In the genomic region with DNA sequence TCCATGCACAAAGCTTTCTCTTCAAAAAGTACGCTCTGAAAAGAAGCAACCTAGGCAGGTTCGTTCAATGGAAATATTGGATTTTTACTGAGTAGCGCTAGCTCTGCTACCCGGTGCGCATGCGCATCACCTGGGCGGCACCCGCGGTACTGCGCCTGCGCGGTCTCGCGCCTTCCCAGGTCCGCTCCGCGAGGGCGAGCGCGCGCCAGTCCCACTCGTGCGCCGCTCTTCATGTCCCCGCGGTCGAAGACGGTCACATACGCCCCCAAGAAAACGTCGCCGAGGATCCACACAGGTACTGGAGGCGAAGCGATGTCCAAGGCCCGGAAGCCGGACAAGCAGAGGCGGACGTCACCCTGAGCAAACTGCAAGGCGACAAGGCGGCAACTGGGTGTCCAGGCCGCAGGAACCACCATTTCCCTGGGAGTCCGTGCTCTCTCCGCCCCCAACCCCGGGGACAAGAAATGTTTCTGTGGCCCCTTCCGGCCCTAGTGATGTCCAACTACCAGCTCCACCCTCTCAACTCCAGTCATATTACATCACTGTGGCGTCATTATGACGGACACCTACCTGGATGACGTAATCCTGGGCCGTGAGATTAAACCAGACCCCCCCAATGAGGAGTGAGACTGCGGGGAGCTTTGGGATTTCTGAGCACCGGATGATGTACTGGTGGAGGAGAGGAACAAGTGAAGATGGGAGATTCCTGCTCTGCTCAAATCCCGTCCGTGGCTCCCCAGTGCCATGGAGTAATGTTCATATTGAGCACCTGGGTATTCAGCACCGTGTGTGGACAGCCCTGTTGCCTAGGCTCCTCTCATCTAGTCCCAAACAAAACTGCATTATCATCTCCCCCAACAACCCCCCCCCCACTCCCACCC, we compare ENCODE assay signal across 1 cellular context.
TF ChIP-seq lines count a peak whose summit lies in the region.

No MANE protein-coding gene starts in this region.

TF ChIP-seq in endothelial cell of umbilical vein, 7 proteins besides CTCF, POLR2A, EP300 and RAD21:
- TF ChIP-seq POLR2AphosphoS5 (IDR thresholded peaks at IDR 0.05; ENCODE audit: insufficient read depth, low read depth, low read length): peak; percentile 68
- TF ChIP-seq, protein P1, sequence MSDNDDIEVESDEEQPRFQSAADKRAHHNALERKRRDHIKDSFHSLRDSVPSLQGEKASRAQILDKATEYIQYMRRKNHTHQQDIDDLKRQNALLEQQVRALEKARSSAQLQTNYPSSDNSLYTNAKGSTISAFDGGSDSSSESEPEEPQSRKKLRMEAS (IDR thresholded peaks at IDR 0.05; ENCODE audit: insufficient read depth, insufficient read length): peak; percentile 82
- TF ChIP-seq MYC (IDR thresholded peaks at IDR 0.05; ENCODE audit: low read depth, low read length): no peak
